ENCODE assay signal across 17 cellular contexts in genomic region chr22:39278040-39278439, GRCh38. TPM values are rescaled to one million over a fixed set of nuclear protein-coding genes. Genes with fewer than 3 reads are reported as not detected.
A peak's percentile ranks its signal among the peaks of the same experiment; 100 is the strongest.
DNase-seq lines count a peak whose midpoint lies in the region; ATAC-seq and TF ChIP-seq lines count a peak whose summit lies in the region.
"Had no signal": no experiment of that assay in that cellular context is flagged by ENCODE, and none has a peak within 500 bp of the region (broad histone marks: within the 10 kb centered on the region; RNA-seq: fewer than 3 reads in every experiment).

No MANE protein-coding gene starts in this region.

- intact Hi-C loops in A673 (cut with micrococcal nuclease; ENCODE audit: unreplicated experiment) = no loop called here
- intact Hi-C loops in left ventricle myocardium superior (cut with micrococcal nuclease) = no loop called here
- intact Hi-C loops in naive thymus-derived CD4-positive, alpha-beta T cell (cut with micrococcal nuclease) = no loop called here

- no peak overlapping the region for H3K4me3 ChIP-seq in A673 (ENCODE audit: low read depth, low read length, poor library complexity, severe bottlenecking)
- peak overlapping the region; percentile 2; the same call in 1 of the 2 replicates for H3K4me3 ChIP-seq in WI38 (ENCODE audit: low read depth, low read length)
- no peak overlapping the region for H3K4me3 ChIP-seq in naive thymus-derived CD4-positive, alpha-beta T cell (ENCODE audit: low read length)

- DNase-seq in A673 (ENCODE audit: low spot score) (peak; percentile 37), GM04504 (ENCODE audit: low read depth) (peak; percentile 29), left ventricle myocardium superior (peak; percentile 71), HuH-7 (ENCODE audit: low spot score) (no peak), cerebellar nuclear complex (lab: John Stamatoyannopoulos, UW) (no peak)
- DNase-seq in activated CD8-positive, alpha-beta T cell treated with anti-CD3 and anti-CD28 coated beads, Interleukin-2, amount 10 ng/mL, durations not matched to agents 7 days and 5 days = no peak
- no peak for DNase-seq in naive thymus-derived CD4-positive, alpha-beta T cell
- DNase-seq: activated CD4-positive, alpha-beta T cell treated with anti-CD3 and anti-CD28 coated beads for 48 hours; activated T-cell treated with anti-CD3 and anti-CD28 coated beads, Interleukin-2, amount 50 U/mL, for 48 hours; H9; islet precursor cell; NCI-H2081; stimulated activated CD4-positive, alpha-beta T cell treated with anti-CD3 and anti-CD28 coated beads, Interleukin-4, amount 100 ng/mL, for 4 hours; stimulated activated naive B cell treated with anti-CD40 and anti-IgM and Interleukin-4, amounts not matched to agents 10 μg/mL and 1 μg/mL and 100 μg/mL, for 72 hours had no signal

- no peak for TF ChIP-seq CTCF in A673 (conservative IDR thresholded peaks at IDR 0.05; ENCODE audit: low read depth, low read length)
- TF ChIP-seq CTCF in WI38 (IDR thresholded peaks at IDR 0.05; ENCODE audit: low read depth, low read length) = no peak

- H3K36me3 ChIP-seq in A673 (ENCODE audit: insufficient read depth, low read length, poor library complexity, severe bottlenecking) = no peaks in the 10 kb centered on the region
- no peaks in the 10 kb centered on the region for H3K36me3 ChIP-seq in naive thymus-derived CD4-positive, alpha-beta T cell (ENCODE audit: control insufficient read depth in 2 of 3, insufficient read depth in 3 of 3, low read length in 3 of 3)

- H3K27me3 ChIP-seq in A673 (replicated peaks; ENCODE audit: insufficient read depth, low read depth, low read length, poor library complexity) = no peaks in the 10 kb centered on the region
- peaks cover 0 to 2% of the 10 kb centered on the region in 2 donors for H3K27me3 ChIP-seq in naive thymus-derived CD4-positive, alpha-beta T cell (ENCODE audit: control insufficient read depth in 2 of 2, insufficient read depth in 2 of 2, low read length in 2 of 2)

- peaks cover 6% of the 10 kb centered on the region for H3K9me3 Mint-ChIP-seq in activated CD8-positive, alpha-beta T cell treated with anti-CD3 and anti-CD28 coated beads, Interleukin-2, amount 10 ng/mL, durations not matched to agents 7 days and 5 days (ENCODE audit: insufficient read depth)
- H3K9me3 Mint-ChIP-seq in naive thymus-derived CD4-positive, alpha-beta T cell = peaks cover 0 to 7% (median 0%) of the 10 kb centered on the region in 11 donors

- ATAC-seq in left ventricle myocardium superior = peak; percentile 62
- no peak for ATAC-seq in activated CD8-positive, alpha-beta T cell treated with anti-CD3 and anti-CD28 coated beads, Interleukin-2, amount 10 ng/mL, durations not matched to agents 7 days and 5 days
- ATAC-seq in naive thymus-derived CD4-positive, alpha-beta T cell = no peak

- H3K36me3 Mint-ChIP-seq in activated CD8-positive, alpha-beta T cell treated with anti-CD3 and anti-CD28 coated beads, Interleukin-2, amount 10 ng/mL, durations not matched to agents 7 days and 5 days (ENCODE audit: low read depth) = no peaks in the 10 kb centered on the region
- no peaks in the 10 kb centered on the region for H3K36me3 Mint-ChIP-seq in naive thymus-derived CD4-positive, alpha-beta T cell

- no peak overlapping the region for H3K27ac ChIP-seq in A673 (ENCODE audit: low read depth, low read length, poor library complexity, severe bottlenecking)
- H3K27ac ChIP-seq in naive thymus-derived CD4-positive, alpha-beta T cell (ENCODE audit: low read depth, low read length) = no peak overlapping the region
- H3K27ac ChIP-seq: HL-60 had no signal

- peaks cover 23% of the 10 kb centered on the region for H3K27me3 Mint-ChIP-seq in activated CD8-positive, alpha-beta T cell treated with anti-CD3 and anti-CD28 coated beads, Interleukin-2, amount 10 ng/mL, durations not matched to agents 7 days and 5 days (ENCODE audit: low read depth)
- H3K27me3 Mint-ChIP-seq in naive thymus-derived CD4-positive, alpha-beta T cell = peaks cover 0 to 18% (median 5%) of the 10 kb centered on the region in 5 donors

- peaks cover 8% of the 10 kb centered on the region for H3K4me1 ChIP-seq in A673 (ENCODE audit: insufficient read depth, low read length, poor library complexity, severe bottlenecking)
- H3K4me1 ChIP-seq in naive thymus-derived CD4-positive, alpha-beta T cell (ENCODE audit: control insufficient read depth in 2 of 2, insufficient read depth in 2 of 2, low read length in 2 of 2) = no peaks in the 10 kb centered on the region

- H3K9me3 ChIP-seq in A673 (ENCODE audit: low read depth, low read length, poor library complexity, severe bottlenecking) = no peaks in the 10 kb centered on the region
- no peaks in the 10 kb centered on the region for H3K9me3 ChIP-seq in naive thymus-derived CD4-positive, alpha-beta T cell (ENCODE audit: control insufficient read depth in 2 of 3, low read length in 3 of 3)

- H3K27ac Mint-ChIP-seq in activated CD8-positive, alpha-beta T cell treated with anti-CD3 and anti-CD28 coated beads, Interleukin-2, amount 10 ng/mL, durations not matched to agents 7 days and 5 days = no peak overlapping the region
- H3K27ac Mint-ChIP-seq in naive thymus-derived CD4-positive, alpha-beta T cell = no peak overlapping the region
- H3K27ac Mint-ChIP-seq: H9; stimulated activated naive B cell treated with anti-CD40 and anti-IgM and Interleukin-4, amounts not matched to agents 10 μg/mL and 1 μg/mL and 100 μg/mL, for 72 hours; T-helper 1 cell treated with Interleukin-12 subunit alpha and Interleukin-12 subunit beta and Interleukin-4 antibody, amounts not matched to agents 30 μg/mL and 1 μg/mL, for 36 hours had no signal

- no peak overlapping the region for H3K4me3 Mint-ChIP-seq in activated CD8-positive, alpha-beta T cell treated with anti-CD3 and anti-CD28 coated beads, Interleukin-2, amount 10 ng/mL, durations not matched to agents 7 days and 5 days
- no peak overlapping the region for H3K4me3 Mint-ChIP-seq in naive thymus-derived CD4-positive, alpha-beta T cell
- H3K4me3 Mint-ChIP-seq: H9; stimulated activated naive B cell treated with anti-CD40 and anti-IgM and Interleukin-4, amounts not matched to agents 10 μg/mL and 1 μg/mL and 100 μg/mL, for 72 hours; T-helper 1 cell treated with Interleukin-12 subunit alpha and Interleukin-12 subunit beta and Interleukin-4 antibody, amounts not matched to agents 30 μg/mL and 1 μg/mL, for 36 hours had no signal

- no TSS peak for BruUV-seq in A673 (replicated peaks; lab: Mats Ljungman, UMichigan)

- no peaks in the 10 kb centered on the region for H3K4me1 Mint-ChIP-seq in activated CD8-positive, alpha-beta T cell treated with anti-CD3 and anti-CD28 coated beads, Interleukin-2, amount 10 ng/mL, durations not matched to agents 7 days and 5 days (ENCODE audit: low read depth)
- no peaks in the 10 kb centered on the region for H3K4me1 Mint-ChIP-seq in naive thymus-derived CD4-positive, alpha-beta T cell

- POLR2A ChIA-PET in A673 (lab: Charles Lee; ENCODE audit: low non-redundant PET) = no interaction called here
- POLR2A ChIA-PET in activated CD8-positive, alpha-beta T cell treated with anti-CD3 and anti-CD28 coated beads, Interleukin-2, amount 10 ng/mL, durations not matched to agents 7 days and 5 days (lab: Charles Lee) = no interaction called here
- POLR2A ChIA-PET in naive thymus-derived CD4-positive, alpha-beta T cell (lab: Charles Lee) = interaction anchor here (0.7 kb wide), 1 partner anchor 57 kb away, joined by 3 read pairs; no protein-coding TSS in a partner anchor

- CTCF ChIA-PET in A673 (lab: Charles Lee) = no interaction called here
- CTCF ChIA-PET in activated CD8-positive, alpha-beta T cell treated with anti-CD3 and anti-CD28 coated beads, Interleukin-2, amount 10 ng/mL, durations not matched to agents 7 days and 5 days (lab: Charles Lee) = no interaction called here
- CTCF ChIA-PET in naive thymus-derived CD4-positive, alpha-beta T cell (lab: Charles Lee) = interaction anchor here (0.6 kb wide), 1 partner anchor 72 kb away, joined by 3 read pairs; no protein-coding TSS in a partner anchor

RNA-seq across cellular contexts. Expression of gene PDGFB, which starts 33.3 kb away (rescaled TPM):
- total RNA-seq in A673 (2021) (0.09 and 0.13 TPM in 2 replicates), left ventricle myocardium superior (19.9 TPM)
- under 1 TPM; 0.18 to 0.34 TPM for total RNA-seq in activated CD8-positive, alpha-beta T cell treated with anti-CD3 and anti-CD28 coated beads, Interleukin-2, amount 10 ng/mL, durations not matched to agents 7 days and 5 days
- 1 to 10 TPM in 4 of 5 experiments, under 1 TPM in 1; 0.56 to 9.5 (median 2.3) TPM for total RNA-seq in naive thymus-derived CD4-positive, alpha-beta T cell
- 1 to 10 TPM; 1.4 to 5.8 TPM for polyA plus RNA-seq in naive thymus-derived CD4-positive, alpha-beta T cell

RNA-seq across cellular contexts. Expression of gene RPL3, which starts 41.4 kb away (rescaled TPM):
- total RNA-seq in A673 (2021) = 1,117 and 1,141 TPM in 2 replicates
- total RNA-seq in left ventricle myocardium superior = 319 TPM
- total RNA-seq in activated CD8-positive, alpha-beta T cell treated with anti-CD3 and anti-CD28 coated beads, Interleukin-2, amount 10 ng/mL, durations not matched to agents 7 days and 5 days = 1,000 to 10,000 TPM; 1,693 to 1,717 TPM
- total RNA-seq in naive thymus-derived CD4-positive, alpha-beta T cell = 1,000 to 10,000 TPM; 1,611 to 3,932 (median 3,789) TPM
- 1,000 to 10,000 TPM; 4,573 to 5,509 TPM for polyA plus RNA-seq in naive thymus-derived CD4-positive, alpha-beta T cell

Comparison
In these comparisons a context has a peak if more than half of its experiments do, and no peak if none do; other contexts are left out.
1. DNase-seq: peak in A673 (single experiment), GM04504 (single experiment) and left ventricle myocardium superior (single experiment); none in activated CD8-positive, alpha-beta T cell treated with anti-CD3 and anti-CD28 coated beads, Interleukin-2, amount 10 ng/mL, durations not matched to agents 7 days and 5 days (single experiment), HuH-7 (single experiment), cerebellar nuclear complex (0 of 2) and naive thymus-derived CD4-positive, alpha-beta T cell (0 of 9).